ENCODE assay signal across 1 cellular context in genomic region chr2:17298453-17298852, GRCh38.
TF ChIP-seq lines count a peak whose summit lies in the region.

No MANE protein-coding gene starts in this region.

TF ChIP-seq in HepG2, 621 proteins besides CTCF, POLR2A, EP300 and RAD21 (continued from another document):
- TF ChIP-seq MED13 (CRISPR knock-in tag; IDR thresholded peaks at IDR 0.05) (no peak), ZNF644 (CRISPR knock-in tag; IDR thresholded peaks at IDR 0.05; ENCODE audit: low read depth) (peak; percentile 31; the same call in 1 of the 2 replicates), TFDP1 (CRISPR knock-in tag; IDR thresholded peaks at IDR 0.05; ENCODE audit: borderline replicate concordance) (no peak), ATF7-NPFF (CRISPR knock-in tag; IDR thresholded peaks at IDR 0.05; ENCODE audit: low read depth) (no peak), ZKSCAN1 (IDR thresholded peaks at IDR 0.05; ENCODE audit: low read length) (no peak), RNF2 (conservative IDR thresholded peaks at IDR 0.05; ENCODE audit: low read depth) (no peak), RARA (CRISPR knock-in tag; IDR thresholded peaks at IDR 0.05) (peak; percentile 29; the same call in 1 of the 2 replicates), FOXC1 (CRISPR knock-in tag; IDR thresholded peaks at IDR 0.05; ENCODE audit: borderline replicate concordance) (no peak), ZBTB4 (CRISPR knock-in tag; IDR thresholded peaks at IDR 0.05; ENCODE audit: borderline replicate concordance) (no peak), MLLT10 (CRISPR knock-in tag; IDR thresholded peaks at IDR 0.05) (no peak), ZNF557 (CRISPR knock-in tag; IDR thresholded peaks at IDR 0.05) (no peak), FUBP1 (CRISPR knock-in tag; IDR thresholded peaks at IDR 0.05; ENCODE audit: borderline replicate concordance) (no peak), DR1 (CRISPR knock-in tag; IDR thresholded peaks at IDR 0.05) (no peak), TCF7 (IDR thresholded peaks at IDR 0.05; ENCODE audit: low read depth) (0 out of 2 replicates have a peak, but pooled peaks have one; percentile 18), BORCS8-MEF2B (CRISPR knock-in tag; IDR thresholded peaks at IDR 0.05) (no peak), FOXP1 (IDR thresholded peaks at IDR 0.05) (no peak), FOXP1 (CRISPR knock-in tag; IDR thresholded peaks at IDR 0.05) (0 out of 2 replicates have a peak, but pooled peaks have one; percentile 6), ARHGAP35 (CRISPR knock-in tag; IDR thresholded peaks at IDR 0.05; ENCODE audit: borderline replicate concordance) (no peak), HNF4A (CRISPR knock-in tag; IDR thresholded peaks at IDR 0.05) (peak; percentile 60), SMYD3 (CRISPR knock-in tag; IDR thresholded peaks at IDR 0.05) (no peak)
- TF ChIP-seq, protein P1, sequence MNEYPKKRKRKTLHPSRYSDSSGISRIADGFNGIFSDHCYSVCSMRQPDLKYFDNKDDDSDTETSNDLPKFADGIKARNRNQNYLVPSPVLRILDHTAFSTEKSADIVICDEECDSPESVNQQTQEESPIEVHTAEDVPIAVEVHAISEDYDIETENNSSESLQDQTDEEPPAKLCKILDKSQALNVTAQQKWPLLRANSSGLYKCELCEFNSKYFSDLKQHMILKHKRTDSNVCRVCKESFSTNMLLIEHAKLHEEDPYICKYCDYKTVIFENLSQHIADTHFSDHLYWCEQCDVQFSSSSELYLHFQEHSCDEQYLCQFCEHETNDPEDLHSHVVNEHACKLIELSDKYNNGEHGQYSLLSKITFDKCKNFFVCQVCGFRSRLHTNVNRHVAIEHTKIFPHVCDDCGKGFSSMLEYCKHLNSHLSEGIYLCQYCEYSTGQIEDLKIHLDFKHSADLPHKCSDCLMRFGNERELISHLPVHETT (CRISPR knock-in tag; conservative IDR thresholded peaks at IDR 0.05), result no peak
- TF ChIP-seq, protein P2, sequence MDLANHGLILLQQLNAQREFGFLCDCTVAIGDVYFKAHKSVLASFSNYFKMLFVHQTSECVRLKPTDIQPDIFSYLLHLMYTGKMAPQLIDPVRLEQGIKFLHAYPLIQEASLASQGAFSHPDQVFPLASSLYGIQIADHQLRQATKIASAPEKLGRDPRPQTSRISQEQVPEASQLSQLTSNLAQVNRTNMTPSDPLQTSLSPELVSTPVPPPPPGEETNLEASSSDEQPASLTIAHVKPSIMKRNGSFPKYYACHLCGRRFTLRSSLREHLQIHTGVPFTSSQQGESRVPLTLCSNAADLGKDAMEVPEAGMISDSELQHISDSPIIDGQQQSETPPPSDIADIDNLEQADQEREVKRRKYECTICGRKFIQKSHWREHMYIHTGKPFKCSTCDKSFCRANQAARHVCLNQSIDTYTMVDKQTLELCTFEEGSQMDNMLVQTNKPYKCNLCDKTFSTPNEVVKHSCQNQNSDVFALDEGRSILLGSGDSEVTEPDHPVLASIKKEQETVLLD (CRISPR knock-in tag; IDR thresholded peaks at IDR 0.05; ENCODE audit: low read depth), result no peak
